Comparison of ENCODE assay signal across 22 cellular contexts in genomic region chr5:166074839-166075481, GRCh38.
DNase-seq lines count a peak whose midpoint lies in the region; FAIRE-seq and TF ChIP-seq lines count a peak whose summit lies in the region.
"Had no signal": no experiment of that assay in that cellular context is flagged by ENCODE, and none has a peak within 500 bp of the region (broad histone marks: within the 10 kb centered on the region; RNA-seq: fewer than 3 reads in every experiment).

No MANE protein-coding gene starts in this region.

- peaks cover 7% of the 10 kb centered on the region for H3K36me3 Mint-ChIP-seq in MCF 10A (ENCODE audit: insufficient read depth, unreplicated experiment)
- H3K36me3 Mint-ChIP-seq: activated CD8-positive, alpha-beta memory T cell treated with anti-CD3 and anti-CD28 coated beads, Interleukin-2, amount 10 ng/mL, durations not matched to agents 7 days and 5 days; activated naive CD8-positive, alpha-beta T cell treated with anti-CD3 and anti-CD28 coated beads, Interleukin-2, amount 10 ng/mL, durations not matched to agents 7 days and 5 days had no signal

- DNase-seq in MCF 10A (ENCODE audit: unreplicated experiment) (peak; percentile 21), mammary epithelial cell (no peak), urothelium cell line (ENCODE audit: low spot score) (peak; percentile 7), posterior cingulate gyrus (no peak)
- DNase-seq in activated CD4-positive, alpha-beta T cell treated with anti-CD3 and anti-CD28 coated beads, Interleukin-2, amount 50 U/mL, for 1 hour: no peak
- no peak for DNase-seq in activated CD8-positive, alpha-beta memory T cell treated with anti-CD3 and anti-CD28 coated beads, Interleukin-2, amount 50 U/mL, for 48 hours
- DNase-seq: 8988T; activated CD4-positive, alpha-beta T cell treated with anti-CD3 and anti-CD28 coated beads for 36 hours; activated CD8-positive, alpha-beta memory T cell treated with anti-CD3 and anti-CD28 coated beads, Interleukin-2, amount 10 ng/mL, durations not matched to agents 7 days and 5 days; activated naive CD8-positive, alpha-beta T cell treated with anti-CD3 and anti-CD28 coated beads, Interleukin-2, amount 10 ng/mL, durations not matched to agents 7 days and 5 days; body of pancreas; heart left ventricle; NCI-H1417 treated with DMSO at 0.1 percent for 48 hours; NCI-H524 treated with DMSO at 0.1 percent for 48 hours; ovary; substantia nigra had no signal

- H3K27me3 ChIP-seq in mammary epithelial cell (ENCODE audit: insufficient read depth, low read length) (no peaks in the 10 kb centered on the region), iPS-18a (ENCODE audit: control insufficient read depth, insufficient read depth, low read length) (no peaks in the 10 kb centered on the region)
- H3K27me3 ChIP-seq: body of pancreas, heart left ventricle, ovary, vagina had no signal

- intact Hi-C loops in MCF 10A (cut with micrococcal nuclease): no loop called here
- intact Hi-C loops in mammary epithelial cell (cut with micrococcal nuclease): no loop called here
- intact Hi-C loops in posterior cingulate gyrus (cut with DNase I): no loop called here

- 86% methylated on average over 1 of the region's 4 CpGs for WGBS in mammary epithelial cell (ENCODE audit: low coverage, missing lambda C conversion rate)

- in situ Hi-C loops in mammary epithelial cell (cut with MboI; ENCODE audit: low sequenced_read_pairs in 2 of 2): no loop called here

- no peaks in the 10 kb centered on the region for H3K79me2 ChIP-seq in mammary epithelial cell (ENCODE audit: insufficient read depth, low read length)

- no peak overlapping the region for H3K27ac ChIP-seq in mammary epithelial cell (ENCODE audit: insufficient read depth, low read depth, low read length)
- peak overlapping the region; percentile 82 for H3K27ac ChIP-seq in VCaP
- H3K27ac ChIP-seq in iPS-18a (ENCODE audit: low read length): peak overlapping the region; percentile 97
- H3K27ac ChIP-seq: body of pancreas, heart left ventricle, ovary, vagina had no signal

- POLR2A ChIA-PET in MCF 10A (lab: Yijun Ruan, JAX): interaction anchor here (1.2 kb wide), 1 partner anchor 14 kb away, joined by 3 read pairs; no protein-coding TSS in a partner anchor

- H3K4me3 ChIP-seq in mammary epithelial cell (replicated peaks in 1 of 3; ENCODE audit: insufficient read depth in 1 of 3, low read depth in 2 of 3, low read length in 3 of 3): no peak overlapping the region
- peak overlapping the region; percentile 42 for H3K4me3 ChIP-seq in iPS-18a (ENCODE audit: low read length)
- H3K4me3 ChIP-seq: body of pancreas, heart left ventricle, lung, ovary, vagina had no signal

- BruUV-seq in MCF 10A (replicated peaks; lab: Mats Ljungman, UMichigan): no TSS peak
- BruUV-seq in mammary epithelial cell (replicated peaks; lab: Mats Ljungman, UMichigan): no TSS peak

- TF ChIP-seq CTCF in MCF 10A (IDR thresholded peaks at IDR 0.05; ENCODE audit: unreplicated experiment) (no peak), mammary epithelial cell (conservative IDR thresholded peaks at IDR 0.05 in 1 of 2, IDR thresholded peaks at IDR 0.05 in 1 of 2; ENCODE audit: extremely low read depth in 1 of 2, insufficient read depth in 1 of 2, low read depth in 1 of 2, low read length in 2 of 2) (no peak), VCaP (conservative IDR thresholded peaks at IDR 0.05) (no peak)

- H3K4me1 ChIP-seq in mammary epithelial cell (ENCODE audit: insufficient read depth, low read length) (no peaks in the 10 kb centered on the region), iPS-18a (ENCODE audit: control insufficient read depth, low read depth, low read length) (peaks cover 43% of the 10 kb centered on the region)
- H3K4me1 ChIP-seq: body of pancreas, heart left ventricle, vagina had no signal

- peaks cover 6% of the 10 kb centered on the region for H3K4me1 Mint-ChIP-seq in MCF 10A (ENCODE audit: insufficient read depth, unreplicated experiment)
- H3K4me1 Mint-ChIP-seq: activated CD4-positive, alpha-beta T cell treated with anti-CD3 and anti-CD28 coated beads for 36 hours; activated CD8-positive, alpha-beta memory T cell treated with anti-CD3 and anti-CD28 coated beads, Interleukin-2, amount 10 ng/mL, durations not matched to agents 7 days and 5 days; activated naive CD8-positive, alpha-beta T cell treated with anti-CD3 and anti-CD28 coated beads, Interleukin-2, amount 10 ng/mL, durations not matched to agents 7 days and 5 days; activated T-helper 17 cell treated with anti-CD3 and anti-CD28 coated beads, Interleukin-2, amount 50 U/mL, for 72 hours had no signal

- no peak overlapping the region for H2AFZ ChIP-seq in mammary epithelial cell (ENCODE audit: low read depth, low read length)

- no peak for FAIRE-seq in urothelium cell line (lab: Jason Lieb, UNC)
- FAIRE-seq: GM18507 had no signal

- dilution Hi-C loops in mammary epithelial cell (cut with HindIII; ENCODE audit: low sequenced_read_pairs): no loop called here

- H3K9ac ChIP-seq in mammary epithelial cell (ENCODE audit: insufficient read depth, low read length): no peak overlapping the region
- H3K9ac ChIP-seq in iPS-18a (ENCODE audit: low read length): peak overlapping the region; percentile 67

- H3K9me3 ChIP-seq in mammary epithelial cell (replicated peaks; ENCODE audit: insufficient read depth, low read length): no peaks in the 10 kb centered on the region
- H3K9me3 ChIP-seq in iPS-18a (ENCODE audit: control insufficient read depth, low read depth, low read length): no peaks in the 10 kb centered on the region
- H3K9me3 ChIP-seq: body of pancreas, heart left ventricle, ovary, vagina had no signal

- no peaks in the 10 kb centered on the region for H3K9me3 Mint-ChIP-seq in MCF 10A (ENCODE audit: unreplicated experiment)

- H4K20me1 ChIP-seq in mammary epithelial cell (ENCODE audit: insufficient read depth, low read length): no peaks in the 10 kb centered on the region

- CTCF ChIA-PET in MCF 10A (lab: Yijun Ruan, JAX): interaction anchor here (0.6 to 0.8 kb wide), 3 partner anchors 8 to 19 kb away, joined by 3 read pairs; no protein-coding TSS in a partner anchor
- CTCF ChIA-PET in mammary epithelial cell (lab: Charles Lee; ENCODE audit: low non-redundant PET): no interaction called here

- no peaks in the 10 kb centered on the region for H3K27me3 Mint-ChIP-seq in MCF 10A (ENCODE audit: insufficient read depth, unreplicated experiment)
- H3K27me3 Mint-ChIP-seq: activated CD4-positive, alpha-beta T cell treated with anti-CD3 and anti-CD28 coated beads for 36 hours; activated CD8-positive, alpha-beta memory T cell treated with anti-CD3 and anti-CD28 coated beads, Interleukin-2, amount 10 ng/mL, durations not matched to agents 7 days and 5 days; activated naive CD8-positive, alpha-beta T cell treated with anti-CD3 and anti-CD28 coated beads, Interleukin-2, amount 10 ng/mL, durations not matched to agents 7 days and 5 days; activated T-helper 17 cell treated with anti-CD3 and anti-CD28 coated beads, Interleukin-2, amount 50 U/mL, for 72 hours had no signal

- no peak overlapping the region for H3K4me3 Mint-ChIP-seq in MCF 10A (ENCODE audit: unreplicated experiment)
- H3K4me3 Mint-ChIP-seq: activated CD4-positive, alpha-beta T cell treated with anti-CD3 and anti-CD28 coated beads for 36 hours; activated CD8-positive, alpha-beta memory T cell treated with anti-CD3 and anti-CD28 coated beads, Interleukin-2, amount 10 ng/mL, durations not matched to agents 7 days and 5 days; activated naive CD8-positive, alpha-beta T cell treated with anti-CD3 and anti-CD28 coated beads, Interleukin-2, amount 10 ng/mL, durations not matched to agents 7 days and 5 days; activated T-helper 17 cell treated with anti-CD3 and anti-CD28 coated beads, Interleukin-2, amount 50 U/mL, for 72 hours had no signal

- H3K4me2 ChIP-seq in mammary epithelial cell (ENCODE audit: insufficient read depth, low read depth, low read length): no peak overlapping the region

- H3K27ac Mint-ChIP-seq in MCF 10A (ENCODE audit: low read depth, unreplicated experiment): no peak overlapping the region
- H3K27ac Mint-ChIP-seq: activated CD4-positive, alpha-beta T cell treated with anti-CD3 and anti-CD28 coated beads for 36 hours; activated CD8-positive, alpha-beta memory T cell treated with anti-CD3 and anti-CD28 coated beads, Interleukin-2, amount 10 ng/mL, durations not matched to agents 7 days and 5 days; activated naive CD8-positive, alpha-beta T cell treated with anti-CD3 and anti-CD28 coated beads, Interleukin-2, amount 10 ng/mL, durations not matched to agents 7 days and 5 days; activated T-helper 17 cell treated with anti-CD3 and anti-CD28 coated beads, Interleukin-2, amount 50 U/mL, for 72 hours had no signal

- H3K36me3 ChIP-seq in mammary epithelial cell (ENCODE audit: insufficient read depth, low read length) (no peaks in the 10 kb centered on the region), iPS-18a (ENCODE audit: control insufficient read depth, low read depth, low read length) (no peaks in the 10 kb centered on the region)
- H3K36me3 ChIP-seq: heart left ventricle, ovary, vagina had no signal

Comparison
In these comparisons a context has a peak if more than half of its experiments do, and no peak if none do; other contexts are left out.
1. DNase-seq: peak in MCF 10A (single experiment) and urothelium cell line (single experiment); none in mammary epithelial cell (single experiment), activated CD4-positive, alpha-beta T cell treated with anti-CD3 and anti-CD28 coated beads, Interleukin-2, amount 50 U/mL, for 1 hour (single experiment), posterior cingulate gyrus (0 of 10) and activated CD8-positive, alpha-beta memory T cell treated with anti-CD3 and anti-CD28 coated beads, Interleukin-2, amount 50 U/mL, for 48 hours (single experiment).